ENCODE assay signal across 14 cellular contexts in genomic region chr3:128813003-128813564, GRCh38.
DNase-seq lines count a peak whose midpoint lies in the region; ATAC-seq and TF ChIP-seq lines count a peak whose summit lies in the region.
"Had no signal": no experiment of that assay in that cellular context is flagged by ENCODE, and none has a peak within 500 bp of the region (broad histone marks: within the 10 kb centered on the region; RNA-seq: fewer than 3 reads in every experiment).

No MANE protein-coding gene starts in this region.

- intact Hi-C loops in left cardiac atrium (cut with DNase I) (no loop called here), Right ventricle myocardium inferior (cut with DNase I) (no loop called here)

- no peaks in the 10 kb centered on the region for H3K4me1 Mint-ChIP-seq in progenitor cell of endocrine pancreas (ENCODE audit: low read depth)
- H3K4me1 Mint-ChIP-seq: B cell had no signal

- H3K4me3 Mint-ChIP-seq in progenitor cell of endocrine pancreas (ENCODE audit: low read depth): no peak overlapping the region
- H3K4me3 Mint-ChIP-seq: B cell, immature natural killer cell had no signal

- ATAC-seq in left cardiac atrium (peak; percentile 16 to 28), Right ventricle myocardium inferior (no peak), SK-N-SH treated with all-trans-retinoic acid at 6 μM for 48 hours (no peak)
- ATAC-seq: activated naive CD4-positive, alpha-beta T cell treated with anti-CD3 and anti-CD28 coated beads, Interleukin-2, amount 50 U/mL, for 72 hours had no signal

- H3K27me3 ChIP-seq in parathyroid adenoma (ENCODE audit: control insufficient read depth, insufficient read depth, low read length): no peaks in the 10 kb centered on the region

- in situ Hi-C loops in KBM-7 (cut with MboI; ENCODE audit: low pct_unique_long_range_greater_than_20kb, low sequenced_read_pairs): no loop called here

- no peaks in the 10 kb centered on the region for H3K9me3 ChIP-seq in parathyroid adenoma (ENCODE audit: control insufficient read depth, low read length)

- H3K4me1 ChIP-seq in parathyroid adenoma: peaks cover 3% of the 10 kb centered on the region

- no peaks in the 10 kb centered on the region for H3K9me3 Mint-ChIP-seq in progenitor cell of endocrine pancreas (ENCODE audit: low read depth)
- H3K9me3 Mint-ChIP-seq: activated naive CD4-positive, alpha-beta T cell treated with anti-CD3 and anti-CD28 coated beads, Interleukin-2, amount 50 U/mL, for 72 hours; immature natural killer cell had no signal

- no peak for TF ChIP-seq CTCF in parathyroid adenoma (IDR thresholded peaks at IDR 0.05)
- TF ChIP-seq CTCF in progenitor cell of endocrine pancreas (IDR thresholded peaks at IDR 0.05; ENCODE audit: unreplicated experiment): no peak

- H3K27ac ChIP-seq in cingulate gyrus (ENCODE audit: low read depth, low read length): peak overlapping the region; percentile 13
- H3K27ac ChIP-seq in parathyroid adenoma: peak overlapping the region; percentile 32
- H3K27ac ChIP-seq: WERI-Rb-1 had no signal

- H3K79me2 ChIP-seq in parathyroid adenoma: peaks cover 2% of the 10 kb centered on the region

- no peaks in the 10 kb centered on the region for H3K36me3 ChIP-seq in parathyroid adenoma (ENCODE audit: control insufficient read depth, insufficient read depth, low read length)

- DNase-seq in left cardiac atrium: peak; percentile 33
- no peak for DNase-seq in Right ventricle myocardium inferior (ENCODE audit: missing footprints)
- no peak for DNase-seq in KBM-7
- no peak for DNase-seq in progenitor cell of endocrine pancreas (ENCODE audit: low spot score, unreplicated experiment)
- DNase-seq: DMS153, foreskin melanocyte, immature natural killer cell, NCI-H2107, WERI-Rb-1 had no signal

- H3K4me3 ChIP-seq in parathyroid adenoma (ENCODE audit: low read depth, low read length): no peak overlapping the region

- H3K27ac Mint-ChIP-seq in progenitor cell of endocrine pancreas: no peak overlapping the region
- H3K27ac Mint-ChIP-seq: activated naive CD4-positive, alpha-beta T cell treated with anti-CD3 and anti-CD28 coated beads, Interleukin-2, amount 50 U/mL, for 72 hours; B cell had no signal

- no peak overlapping the region for H3K9ac ChIP-seq in parathyroid adenoma

- peaks cover 38% of the 10 kb centered on the region for H3K36me3 Mint-ChIP-seq in progenitor cell of endocrine pancreas (ENCODE audit: insufficient read depth)

- H3K4me2 ChIP-seq in parathyroid adenoma (ENCODE audit: low read length): no peak overlapping the region

- H2AFZ ChIP-seq in parathyroid adenoma: no peak overlapping the region

- no peaks in the 10 kb centered on the region for H3K27me3 Mint-ChIP-seq in progenitor cell of endocrine pancreas
- H3K27me3 Mint-ChIP-seq: B cell had no signal

TF ChIP-seq in SK-N-SH treated with all-trans-retinoic acid at 6 μM for 48 hours, 23 proteins besides CTCF, POLR2A, EP300 and RAD21:
- no peak for TF ChIP-seq SNAI2 (CRISPR knock-in tag; IDR thresholded peaks at IDR 0.05)
- no peak for TF ChIP-seq OSR1 (CRISPR knock-in tag; IDR thresholded peaks at IDR 0.05)
- TF ChIP-seq, protein P1, sequence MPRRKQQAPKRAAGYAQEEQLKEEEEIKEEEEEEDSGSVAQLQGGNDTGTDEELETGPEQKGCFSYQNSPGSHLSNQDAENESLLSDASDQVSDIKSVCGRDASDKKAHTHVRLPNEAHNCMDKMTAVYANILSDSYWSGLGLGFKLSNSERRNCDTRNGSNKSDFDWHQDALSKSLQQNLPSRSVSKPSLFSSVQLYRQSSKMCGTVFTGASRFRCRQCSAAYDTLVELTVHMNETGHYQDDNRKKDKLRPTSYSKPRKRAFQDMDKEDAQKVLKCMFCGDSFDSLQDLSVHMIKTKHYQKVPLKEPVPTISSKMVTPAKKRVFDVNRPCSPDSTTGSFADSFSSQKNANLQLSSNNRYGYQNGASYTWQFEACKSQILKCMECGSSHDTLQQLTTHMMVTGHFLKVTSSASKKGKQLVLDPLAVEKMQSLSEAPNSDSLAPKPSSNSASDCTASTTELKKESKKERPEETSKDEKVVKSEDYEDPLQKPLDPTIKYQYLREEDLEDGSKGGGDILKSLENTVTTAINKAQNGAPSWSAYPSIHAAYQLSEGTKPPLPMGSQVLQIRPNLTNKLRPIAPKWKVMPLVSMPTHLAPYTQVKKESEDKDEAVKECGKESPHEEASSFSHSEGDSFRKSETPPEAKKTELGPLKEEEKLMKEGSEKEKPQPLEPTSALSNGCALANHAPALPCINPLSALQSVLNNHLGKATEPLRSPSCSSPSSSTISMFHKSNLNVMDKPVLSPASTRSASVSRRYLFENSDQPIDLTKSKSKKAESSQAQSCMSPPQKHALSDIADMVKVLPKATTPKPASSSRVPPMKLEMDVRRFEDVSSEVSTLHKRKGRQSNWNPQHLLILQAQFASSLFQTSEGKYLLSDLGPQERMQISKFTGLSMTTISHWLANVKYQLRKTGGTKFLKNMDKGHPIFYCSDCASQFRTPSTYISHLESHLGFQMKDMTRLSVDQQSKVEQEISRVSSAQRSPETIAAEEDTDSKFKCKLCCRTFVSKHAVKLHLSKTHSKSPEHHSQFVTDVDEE (CRISPR knock-in tag; IDR thresholded peaks at IDR 0.05): no peak
- TF ChIP-seq TOX (CRISPR knock-in tag; IDR thresholded peaks at IDR 0.05; ENCODE audit: borderline replicate concordance): no peak
- TF ChIP-seq, protein P2, sequence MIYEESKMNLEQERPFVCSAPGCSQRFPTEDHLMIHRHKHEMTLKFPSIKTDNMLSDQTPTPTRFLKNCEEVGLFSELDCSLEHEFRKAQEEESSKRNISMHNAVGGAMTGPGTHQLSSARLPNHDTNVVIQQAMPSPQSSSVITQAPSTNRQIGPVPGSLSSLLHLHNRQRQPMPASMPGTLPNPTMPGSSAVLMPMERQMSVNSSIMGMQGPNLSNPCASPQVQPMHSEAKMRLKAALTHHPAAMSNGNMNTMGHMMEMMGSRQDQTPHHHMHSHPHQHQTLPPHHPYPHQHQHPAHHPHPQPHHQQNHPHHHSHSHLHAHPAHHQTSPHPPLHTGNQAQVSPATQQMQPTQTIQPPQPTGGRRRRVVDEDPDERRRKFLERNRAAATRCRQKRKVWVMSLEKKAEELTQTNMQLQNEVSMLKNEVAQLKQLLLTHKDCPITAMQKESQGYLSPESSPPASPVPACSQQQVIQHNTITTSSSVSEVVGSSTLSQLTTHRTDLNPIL (CRISPR knock-in tag; IDR thresholded peaks at IDR 0.05; ENCODE audit: low read depth): no peak
- TF ChIP-seq ZFP3 (CRISPR knock-in tag; IDR thresholded peaks at IDR 0.05): no peak
- TF ChIP-seq ISL1 (CRISPR knock-in tag; IDR thresholded peaks at IDR 0.05): no peak
- TF ChIP-seq ESRRG (CRISPR knock-in tag; IDR thresholded peaks at IDR 0.05): no peak
- no peak for TF ChIP-seq GLIS3 (CRISPR knock-in tag; IDR thresholded peaks at IDR 0.05)
- no peak for TF ChIP-seq ZFP30 (CRISPR knock-in tag; IDR thresholded peaks at IDR 0.05)
- TF ChIP-seq, protein P3, sequence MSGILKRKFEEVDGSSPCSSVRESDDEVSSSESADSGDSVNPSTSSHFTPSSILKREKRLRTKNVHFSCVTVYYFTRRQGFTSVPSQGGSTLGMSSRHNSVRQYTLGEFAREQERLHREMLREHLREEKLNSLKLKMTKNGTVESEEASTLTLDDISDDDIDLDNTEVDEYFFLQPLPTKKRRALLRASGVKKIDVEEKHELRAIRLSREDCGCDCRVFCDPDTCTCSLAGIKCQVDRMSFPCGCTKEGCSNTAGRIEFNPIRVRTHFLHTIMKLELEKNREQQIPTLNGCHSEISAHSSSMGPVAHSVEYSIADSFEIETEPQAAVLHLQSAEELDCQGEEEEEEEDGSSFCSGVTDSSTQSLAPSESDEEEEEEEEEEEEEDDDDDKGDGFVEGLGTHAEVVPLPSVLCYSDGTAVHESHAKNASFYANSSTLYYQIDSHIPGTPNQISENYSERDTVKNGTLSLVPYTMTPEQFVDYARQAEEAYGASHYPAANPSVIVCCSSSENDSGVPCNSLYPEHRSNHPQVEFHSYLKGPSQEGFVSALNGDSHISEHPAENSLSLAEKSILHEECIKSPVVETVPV (CRISPR knock-in tag; IDR thresholded peaks at IDR 0.05): no peak

Comparison
In these comparisons a context has a peak if more than half of its experiments do, and no peak if none do; other contexts are left out.
1. ATAC-seq: peak in left cardiac atrium (2 of 2); none in Right ventricle myocardium inferior (single experiment) and SK-N-SH treated with all-trans-retinoic acid at 6 μM for 48 hours (single experiment).